ENCODE assay signal across 8 cellular contexts in genomic region chr1:53196485-53197271, GRCh38. TPM values are rescaled to one million over a fixed set of nuclear protein-coding genes. Genes with fewer than 3 reads are reported as not detected.
DNase-seq lines count a peak whose midpoint lies in the region; ATAC-seq, FAIRE-seq and TF ChIP-seq lines count a peak whose summit lies in the region.

TSS of gene CPT2 (plus strand) at chr1:53196824. CDS start at chr1:53196944, 120 bp downstream.

- H3K4me1 Mint-ChIP-seq in activated naive CD8-positive, alpha-beta T cell treated with anti-CD3 and anti-CD28 coated beads, Interleukin-2, amount 50 U/mL, for 24 hours: peaks cover 27% of the 10 kb centered on the region

- no peaks in the 10 kb centered on the region for H3K27me3 Mint-ChIP-seq in activated naive CD8-positive, alpha-beta T cell treated with anti-CD3 and anti-CD28 coated beads, Interleukin-2, amount 50 U/mL, for 24 hours

- H3K4me1 ChIP-seq in pancreas: peaks cover 9 to 20% (median 12%) of the 10 kb centered on the region in 3 donors
- H3K4me1 ChIP-seq in thyroid gland: peaks cover 22% of the 10 kb centered on the region in 2 donors

- H3K27ac ChIP-seq in pancreas: peak within 1 kb of the TSS; percentile 75 to 95 (median 94)
- peak within 1 kb of the TSS; percentile 82 to 97 (median 93) for H3K27ac ChIP-seq in thyroid gland

- H3K9me3 Mint-ChIP-seq in activated naive CD8-positive, alpha-beta T cell treated with anti-CD3 and anti-CD28 coated beads, Interleukin-2, amount 50 U/mL, for 24 hours: no peaks in the 10 kb centered on the region

- peak within 1 kb of the TSS; percentile 95 for H3K27ac Mint-ChIP-seq in activated naive CD8-positive, alpha-beta T cell treated with anti-CD3 and anti-CD28 coated beads, Interleukin-2, amount 50 U/mL, for 24 hours

- TF ChIP-seq CTCF in pancreas (IDR thresholded peaks at IDR 0.05): no peak
- peak in 3 of 6 experiments; percentile 7 to 16 (median 16) for TF ChIP-seq CTCF in thyroid gland (IDR thresholded peaks at IDR 0.05)

- H3K36me3 ChIP-seq in pancreas (peaks cover 0 to 6% (median 0%) of the 10 kb centered on the region in 3 donors), thyroid gland (peaks cover 0 to 6% of the 10 kb centered on the region in 2 donors)

- ATAC-seq in HG02798 (IDR thresholded peaks at IDR 0.05; ENCODE audit: poor library complexity, unreplicated experiment) (peak; percentile 100), Right ventricle myocardium superior (ENCODE audit: poor library complexity) (peak; percentile 97), pancreas (peak; percentile 98 to 99 (median 98))
- peak; percentile 99 for ATAC-seq in activated naive CD8-positive, alpha-beta T cell treated with anti-CD3 and anti-CD28 coated beads, Interleukin-2, amount 50 U/mL, for 24 hours

- peak; percentile 96 for DNase-seq in GM12891 (ENCODE audit: insufficient read length, low spot score)
- DNase-seq in NCI-H1436 treated with DMSO at 0.1 percent for 48 hours (lab: John Stamatoyannopoulos, UW): peak; percentile 72
- peak; percentile 78 for DNase-seq in T follicular helper cell (ENCODE audit: low read depth)
- DNase-seq in activated naive CD8-positive, alpha-beta T cell treated with anti-CD3 and anti-CD28 coated beads, Interleukin-2, amount 50 U/mL, for 24 hours: peak; percentile 94
- DNase-seq in Right ventricle myocardium superior: peak; percentile 98
- DNase-seq in pancreas: peak; percentile 90 to 96 (median 94)
- DNase-seq in thyroid gland: peak; percentile 93 to 94

- no peaks in the 10 kb centered on the region for H3K9me3 ChIP-seq in pancreas
- H3K9me3 ChIP-seq in thyroid gland: no peaks in the 10 kb centered on the region

- TF ChIP-seq POLR2A in GM12891 (IDR thresholded peaks at IDR 0.05; ENCODE audit: low read depth, low read length) (peak; percentile 88), thyroid gland (IDR thresholded peaks at IDR 0.05) (peak; percentile 85 to 96)

- H3K36me3 Mint-ChIP-seq in activated naive CD8-positive, alpha-beta T cell treated with anti-CD3 and anti-CD28 coated beads, Interleukin-2, amount 50 U/mL, for 24 hours (ENCODE audit: low read depth): peaks cover 17% of the 10 kb centered on the region

- H3K4me3 Mint-ChIP-seq in activated naive CD8-positive, alpha-beta T cell treated with anti-CD3 and anti-CD28 coated beads, Interleukin-2, amount 50 U/mL, for 24 hours: peak within 1 kb of the TSS; percentile 99

- intact Hi-C loops in Right ventricle myocardium superior (cut with DNase I) (no loop called here), pancreas (cut with DNase I) (no loop called here), thyroid gland (cut with DNase I) (no loop called here)

- H3K4me3 ChIP-seq in pancreas (peak within 1 kb of the TSS; percentile 71 to 100 (median 98)), thyroid gland (replicated peaks in 1 of 3) (peak within 1 kb of the TSS; percentile 36 to 97 (median 83))

- FAIRE-seq in GM12891 (lab: Jason Lieb, UNC) (peak; percentile 90), pancreas (lab: Jason Lieb, UNC) (peak; percentile 9)

- H3K27me3 ChIP-seq in pancreas (no peaks in the 10 kb centered on the region), thyroid gland (no peaks in the 10 kb centered on the region)

- WGBS in pancreas, 2 donors: 0 to 1% methylated on average over 48 to 57 of the region's 57 CpGs
- WGBS in thyroid gland, 2 donors: 0 to 1% methylated on average over 24 to 44 of the region's 57 CpGs

TF ChIP-seq in GM12891, 5 proteins besides CTCF, POLR2A, EP300 and RAD21:
- TF ChIP-seq SPI1 (IDR thresholded peaks at IDR 0.05; ENCODE audit: low read depth, low read length): peak; percentile 14; the same call in 1 of the 2 replicates
- no peak for TF ChIP-seq POU2F2 (IDR thresholded peaks at IDR 0.05; ENCODE audit: low read depth, low read length)
- TF ChIP-seq TAF1 (IDR thresholded peaks at IDR 0.05; ENCODE audit: low read depth, low read length): peak; percentile 81
- peak; percentile 92 for TF ChIP-seq POLR2AphosphoS5 (IDR thresholded peaks at IDR 0.05; ENCODE audit: low read depth, low read length)
- no peak for TF ChIP-seq PAX5 (IDR thresholded peaks at IDR 0.05; ENCODE audit: insufficient read depth, low read length, severe bottlenecking)

RNA-seq across cellular contexts. Expression of gene CPT2, which starts in this region (rescaled TPM):
- polyA plus RNA-seq in GM12891 (2012; ENCODE audit: low read depth, missing spikeins): 18.1 TPM
- 39.3 TPM for total RNA-seq in Right ventricle myocardium superior
- 10 to 100 TPM in 5 of 6 donors, 1 to 10 TPM in 1; 9.2 to 13.4 (median 10.9) TPM for total RNA-seq in pancreas
- polyA plus RNA-seq in pancreas: 10 to 100 TPM in 1 of 2 donors, 1 to 10 TPM in 1; 6.3 to 12.4 TPM
- 10 to 100 TPM; 23.4 to 33.9 (median 27.5) TPM for total RNA-seq in thyroid gland

Comparison
In these comparisons a context has a peak if more than half of its experiments do, and no peak if none do; other contexts are left out.
1. Peak in every context shown above with its lines: DNase-seq, ATAC-seq, H3K4me3 ChIP-seq and H3K27ac ChIP-seq.